Comparison of ENCODE assay signal across 19 cellular contexts in the genomic region with DNA sequence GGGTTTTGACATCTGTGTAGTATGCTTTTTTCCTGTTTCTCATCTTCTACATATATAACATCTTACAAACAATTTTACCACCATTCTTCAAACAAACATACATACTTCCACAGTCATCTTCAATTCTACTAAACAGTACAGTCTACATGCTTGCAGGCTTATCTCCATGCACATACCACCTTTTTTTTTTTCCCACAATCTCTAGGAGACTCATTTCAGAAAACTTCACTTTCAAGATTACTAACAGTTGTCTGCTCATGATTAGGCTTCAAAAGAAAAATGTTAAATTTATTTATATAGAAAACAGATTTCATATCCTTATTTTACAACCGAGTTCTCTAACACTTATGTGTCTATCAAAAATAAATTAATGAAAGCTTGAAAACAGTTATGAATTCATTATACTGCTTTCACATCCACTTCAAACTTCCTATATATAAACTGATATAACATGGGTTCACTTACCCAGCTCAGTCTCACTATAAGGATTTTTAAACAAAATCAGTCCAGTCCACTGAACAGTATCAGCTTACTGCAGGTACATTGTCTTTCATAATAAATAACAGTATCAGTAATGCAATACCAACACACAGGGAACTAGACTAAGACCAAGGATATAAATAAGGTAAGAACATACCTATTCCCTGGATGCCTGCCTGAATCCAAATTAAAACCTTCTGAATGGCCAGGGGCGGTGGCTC. TPM values are rescaled to one million over a fixed set of nuclear protein-coding genes. Genes with fewer than 3 reads are reported as not detected.
DNase-seq lines count a peak whose midpoint lies in the region; ATAC-seq and TF ChIP-seq lines count a peak whose summit lies in the region.
"Had no signal": no experiment of that assay in that cellular context is flagged by ENCODE, and none has a peak within 500 bp of the region (broad histone marks: within the 10 kb centered on the region; RNA-seq: fewer than 3 reads in every experiment).

No MANE protein-coding gene starts in this region.

- DNase-seq in AG08395 (ENCODE audit: low spot score) (peak; percentile 13), fibroblast of the aortic adventitia (ENCODE audit: low read depth) (peak; percentile 75), cerebellar nuclear complex (lab: John Stamatoyannopoulos, UW) (no peak), NCI-H2227 treated with DMSO at 0.1 percent for 48 hours (lab: John Stamatoyannopoulos, UW) (no peak), C1 segment of cervical spinal cord (lab: John Stamatoyannopoulos, UW) (no peak), DMS114 treated with DMSO at 0.1 percent for 48 hours (lab: John Stamatoyannopoulos, UW; ENCODE audit: unreplicated experiment) (no peak)
- DNase-seq: activated CD8-positive, alpha-beta memory T cell treated with anti-CD3 and anti-CD28 coated beads, Interleukin-2, amount 50 U/mL, for 4 hours; activated naive CD4-positive, alpha-beta T cell; AML-193; body of pancreas; Kasumi-1; NCI-H1417 treated with DMSO at 0.1 percent for 48 hours; NCI-H446; retina; SIG-M5; T-helper 9 cell had no signal

- TF ChIP-seq CTCF in fibroblast of the aortic adventitia (IDR thresholded peaks at IDR 0.05; ENCODE audit: insufficient read depth, low read length), result no peak

- ATAC-seq in GM18511 (IDR thresholded peaks at IDR 0.05; ENCODE audit: unreplicated experiment), result peak; percentile 62
- ATAC-seq in SK-N-SH treated with all-trans-retinoic acid at 6 μM for 48 hours, result peak; percentile 57; the same call in 2 of the 3 replicates
- ATAC-seq: body of pancreas had no signal

- H3K4me3 ChIP-seq in fibroblast of the aortic adventitia (ENCODE audit: low read depth, low read length), result no peak overlapping the region
- H3K4me3 ChIP-seq: body of pancreas, vagina had no signal

TF ChIP-seq in SK-N-SH treated with all-trans-retinoic acid at 6 μM for 48 hours, 23 proteins besides CTCF, POLR2A, EP300 and RAD21:
- TF ChIP-seq RARB (CRISPR knock-in tag; IDR thresholded peaks at IDR 0.05), result no peak
- TF ChIP-seq, protein P1, sequence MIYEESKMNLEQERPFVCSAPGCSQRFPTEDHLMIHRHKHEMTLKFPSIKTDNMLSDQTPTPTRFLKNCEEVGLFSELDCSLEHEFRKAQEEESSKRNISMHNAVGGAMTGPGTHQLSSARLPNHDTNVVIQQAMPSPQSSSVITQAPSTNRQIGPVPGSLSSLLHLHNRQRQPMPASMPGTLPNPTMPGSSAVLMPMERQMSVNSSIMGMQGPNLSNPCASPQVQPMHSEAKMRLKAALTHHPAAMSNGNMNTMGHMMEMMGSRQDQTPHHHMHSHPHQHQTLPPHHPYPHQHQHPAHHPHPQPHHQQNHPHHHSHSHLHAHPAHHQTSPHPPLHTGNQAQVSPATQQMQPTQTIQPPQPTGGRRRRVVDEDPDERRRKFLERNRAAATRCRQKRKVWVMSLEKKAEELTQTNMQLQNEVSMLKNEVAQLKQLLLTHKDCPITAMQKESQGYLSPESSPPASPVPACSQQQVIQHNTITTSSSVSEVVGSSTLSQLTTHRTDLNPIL (CRISPR knock-in tag; IDR thresholded peaks at IDR 0.05; ENCODE audit: low read depth), result no peak
- TF ChIP-seq ARNTL (CRISPR knock-in tag; IDR thresholded peaks at IDR 0.05; ENCODE audit: borderline replicate concordance, low read depth), result no peak
- TF ChIP-seq PPARA (CRISPR knock-in tag; IDR thresholded peaks at IDR 0.05; ENCODE audit: borderline replicate concordance), result no peak
- TF ChIP-seq ZNF565 (CRISPR knock-in tag; conservative IDR thresholded peaks at IDR 0.05; ENCODE audit: low read depth), result no peak
- TF ChIP-seq ZFP30 (CRISPR knock-in tag; IDR thresholded peaks at IDR 0.05), result no peak
- no peak for TF ChIP-seq TCF4 (CRISPR knock-in tag; IDR thresholded peaks at IDR 0.05; ENCODE audit: borderline replicate concordance)
- no peak for TF ChIP-seq BACH2 (CRISPR knock-in tag; IDR thresholded peaks at IDR 0.05; ENCODE audit: borderline replicate concordance)

RNA-seq across cellular contexts. Expression of a gene that starts 42.5 kb away (rescaled TPM):
- total RNA-seq in fibroblast of the aortic adventitia (ENCODE audit: low replicate concordance), result 44.2 and 116 TPM in 2 replicates

Comparison
In these comparisons a context has a peak if more than half of its experiments do, and no peak if none do; other contexts are left out.
1. DNase-seq: peak in AG08395 (single experiment) and fibroblast of the aortic adventitia (single experiment); none in cerebellar nuclear complex (0 of 2), NCI-H2227 treated with DMSO at 0.1 percent for 48 hours (single experiment), C1 segment of cervical spinal cord (0 of 14) and DMS114 treated with DMSO at 0.1 percent for 48 hours (single experiment).